ENCODE assay signal across 20 cellular contexts in the genomic region with DNA sequence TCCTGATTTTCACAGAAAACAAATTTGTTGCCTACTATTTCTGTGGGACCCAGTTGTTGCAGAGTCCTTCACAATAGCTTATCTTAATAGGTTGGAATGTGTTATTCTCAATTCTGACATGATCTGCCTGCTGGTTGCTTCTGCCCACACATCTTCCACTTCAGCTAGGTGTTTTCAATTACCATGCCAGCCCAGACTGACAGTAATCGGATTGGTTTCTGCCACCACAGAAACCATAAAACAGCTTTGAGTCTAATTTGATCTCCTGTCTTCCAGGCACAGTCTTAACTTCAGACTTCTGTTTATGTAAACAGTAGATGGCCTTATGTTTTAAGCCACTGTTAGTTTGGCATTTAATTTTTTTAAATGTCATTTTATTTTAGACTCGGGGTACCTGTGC.
"Had no signal": no experiment of that assay in that cellular context is flagged by ENCODE, and none has a peak within 500 bp of the region (broad histone marks: within the 10 kb centered on the region; RNA-seq: fewer than 3 reads in every experiment).

No MANE protein-coding gene starts in this region.

- H3K9me3 Mint-ChIP-seq: naive thymus-derived CD4-positive, alpha-beta T cell; nephron progenitor cell had no signal

- H3K4me1 ChIP-seq: parathyroid adenoma, psoas muscle had no signal

- H3K4me3 Mint-ChIP-seq: naive thymus-derived CD4-positive, alpha-beta T cell; nephron progenitor cell had no signal

- H3K4me3 ChIP-seq: dorsolateral prefrontal cortex, heart left ventricle, lung, psoas muscle, skin epidermis had no signal

- DNase-seq: cortex of kidney; dorsolateral prefrontal cortex; effector CD8-positive, alpha-beta T cell; heart left ventricle; hippocampal formation; left colon; left ventricle myocardium superior; mesenchymal stem cell; midbrain; naive thymus-derived CD4-positive, alpha-beta T cell; nephron progenitor cell; psoas muscle; stimulated activated CD4-positive, alpha-beta T cell treated with anti-CD3 and anti-CD28 coated beads, Interleukin-2, amount 100 ng/mL, for 24 hours; stimulated activated naive CD4-positive, alpha-beta T cell treated with Interleukin-2 at 50 U/mL for 16 hours; trophoblast cell had no signal

- H3K36me3 ChIP-seq: heart left ventricle had no signal

- H3K79me2 ChIP-seq: parathyroid adenoma had no signal

- H3K9ac ChIP-seq: parathyroid adenoma had no signal

- ATAC-seq: heart left ventricle; left colon; left ventricle myocardium superior; naive thymus-derived CD4-positive, alpha-beta T cell; psoas muscle; sciatic nerve had no signal

- H3K9me3 ChIP-seq: heart left ventricle, psoas muscle had no signal

- H3K36me3 Mint-ChIP-seq: naive thymus-derived CD4-positive, alpha-beta T cell had no signal

- H2AFZ ChIP-seq: parathyroid adenoma had no signal

- H3K27ac ChIP-seq: dorsolateral prefrontal cortex, heart left ventricle, parathyroid adenoma, psoas muscle, skin epidermis had no signal

- H3K27me3 ChIP-seq: heart left ventricle had no signal

- H3K27ac Mint-ChIP-seq: naive thymus-derived CD4-positive, alpha-beta T cell; nephron progenitor cell had no signal

- FAIRE-seq: frontal cortex had no signal
